In the genomic region with DNA sequence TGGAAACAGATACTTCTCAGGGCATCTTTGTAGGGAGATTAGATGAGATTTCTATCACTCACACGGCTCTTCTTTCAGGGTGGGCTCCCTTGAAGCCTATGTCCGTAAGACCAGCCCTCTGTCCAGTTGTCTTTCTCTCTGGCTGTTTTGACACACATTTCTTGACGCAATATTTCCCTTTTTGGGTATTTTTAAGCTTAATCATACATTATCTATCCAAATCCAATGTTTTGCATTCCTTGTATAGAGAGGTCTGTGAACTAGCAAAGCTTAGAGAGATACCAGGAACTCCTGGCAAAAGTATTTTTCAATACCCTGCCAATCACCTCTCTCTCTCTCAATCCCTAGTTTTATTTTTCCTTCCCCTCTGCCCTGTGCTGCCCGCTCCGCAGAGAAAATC, we compare ENCODE assay signal across 19 cellular contexts.
DNase-seq lines count a peak whose midpoint lies in the region; TF ChIP-seq lines count a peak whose summit lies in the region.
"Had no signal": no experiment of that assay in that cellular context is flagged by ENCODE, and none has a peak within 500 bp of the region (broad histone marks: within the 10 kb centered on the region; RNA-seq: fewer than 3 reads in every experiment).

No MANE protein-coding gene starts in this region.

- dilution Hi-C loops in mammary epithelial cell (cut with HindIII; ENCODE audit: low sequenced_read_pairs), result no loop called here

- H3K4me2 ChIP-seq in mammary epithelial cell (ENCODE audit: insufficient read depth, low read depth, low read length), result no peak overlapping the region
- H3K4me2 ChIP-seq: BLaER1 treated with 17β-estradiol and CSF1 and Interleukin-3, amounts not matched to agents 10 nM and 100 nM had no signal

- peak overlapping the region; percentile 64 for H2AFZ ChIP-seq in mammary epithelial cell (ENCODE audit: low read depth, low read length)

- H3K79me2 ChIP-seq in mammary epithelial cell (ENCODE audit: insufficient read depth, low read length), result no peaks in the 10 kb centered on the region

- no peak overlapping the region for H3K9ac ChIP-seq in mammary epithelial cell (ENCODE audit: insufficient read depth, low read length)
- H3K9ac ChIP-seq: BLaER1 treated with 17β-estradiol and CSF1 and Interleukin-3, amounts not matched to agents 10 nM and 100 nM had no signal

- H3K4me3 Mint-ChIP-seq in MCF 10A (ENCODE audit: unreplicated experiment), result no peak overlapping the region
- H3K4me3 Mint-ChIP-seq: CD8-positive, alpha-beta memory T cell; HFFc6 had no signal

- no peaks in the 10 kb centered on the region for H4K20me1 ChIP-seq in mammary epithelial cell (ENCODE audit: insufficient read depth, low read length)
- H4K20me1 ChIP-seq: BLaER1 treated with 17β-estradiol and CSF1 and Interleukin-3, amounts not matched to agents 10 nM and 100 nM had no signal

- POLR2A ChIA-PET in MCF 10A (lab: Yijun Ruan, JAX), result interaction anchor here (0.6 kb wide), 1 partner anchor 706 kb away, joined by 3 read pairs; the partner anchor contains the start of genes AZI2 and ZCWPW2

- no peaks in the 10 kb centered on the region for H3K36me3 ChIP-seq in breast epithelium
- H3K36me3 ChIP-seq in mammary epithelial cell (ENCODE audit: insufficient read depth, low read length), result no peaks in the 10 kb centered on the region
- H3K36me3 ChIP-seq: BLaER1 treated with 17β-estradiol and CSF1 and Interleukin-3, amounts not matched to agents 10 nM and 100 nM had no signal

- H3K27me3 ChIP-seq in breast epithelium (no peaks in the 10 kb centered on the region), mammary epithelial cell (ENCODE audit: insufficient read depth, low read length) (no peaks in the 10 kb centered on the region)
- H3K27me3 ChIP-seq: BLaER1 treated with 17β-estradiol and CSF1 and Interleukin-3, amounts not matched to agents 10 nM and 100 nM had no signal

- CTCF ChIA-PET in MCF 10A (lab: Yijun Ruan, JAX), result interaction anchor here (0.6 to 1.1 kb wide), 3 partner anchors 9 to 683 kb away, joined by 3 to 6 read pairs (median 3); no protein-coding TSS in a partner anchor
- CTCF ChIA-PET in mammary epithelial cell (lab: Charles Lee; ENCODE audit: low non-redundant PET), result no interaction called here

- H3K36me3 Mint-ChIP-seq in MCF 10A (ENCODE audit: insufficient read depth, unreplicated experiment), result no peaks in the 10 kb centered on the region

- H3K27ac Mint-ChIP-seq in MCF 10A (ENCODE audit: low read depth, unreplicated experiment), result no peak overlapping the region
- H3K27ac Mint-ChIP-seq: HFFc6 had no signal

- no TSS peak for BruUV-seq in MCF 10A (replicated peaks; lab: Mats Ljungman, UMichigan)
- no TSS peak for BruUV-seq in mammary epithelial cell (replicated peaks; lab: Mats Ljungman, UMichigan)

- intact Hi-C loops in breast epithelium (cut with DNase I; ENCODE audit: low total_unique reads) (no loop called here), MCF 10A (cut with micrococcal nuclease) (no loop called here), mammary epithelial cell (cut with micrococcal nuclease) (no loop called here)

- TF ChIP-seq CTCF in breast epithelium (IDR thresholded peaks at IDR 0.05), result no peak
- no peak for TF ChIP-seq CTCF in MCF 10A (IDR thresholded peaks at IDR 0.05; ENCODE audit: unreplicated experiment)
- no peak for TF ChIP-seq CTCF in mammary epithelial cell (conservative IDR thresholded peaks at IDR 0.05 in 1 of 2, IDR thresholded peaks at IDR 0.05 in 1 of 2; ENCODE audit: extremely low read depth in 1 of 2, insufficient read depth in 1 of 2, low read depth in 1 of 2, low read length in 2 of 2)
- TF ChIP-seq CTCF in fibroblast of the aortic adventitia (IDR thresholded peaks at IDR 0.05; ENCODE audit: insufficient read depth, low read length), result no peak

- H3K9me3 Mint-ChIP-seq in MCF 10A (ENCODE audit: unreplicated experiment), result no peaks in the 10 kb centered on the region
- H3K9me3 Mint-ChIP-seq: CD8-positive, alpha-beta memory T cell; HFFc6 had no signal

- no peak for DNase-seq in breast epithelium (ENCODE audit: low spot score in 2 of 2)
- DNase-seq in MCF 10A (ENCODE audit: unreplicated experiment), result no peak
- DNase-seq in mammary epithelial cell, result no peak
- peak; percentile 58 for DNase-seq in fibroblast of the aortic adventitia (ENCODE audit: low read depth)
- no peak for DNase-seq in NCI-H2029 (lab: John Stamatoyannopoulos, UW)
- no peak for DNase-seq in anterior cingulate cortex (lab: John Stamatoyannopoulos, UW)
- DNase-seq in activated naive CD4-positive, alpha-beta T cell treated with anti-CD3 and anti-CD28 coated beads, Interleukin-2, amount 50 U/mL, for 16 hours, result no peak
- DNase-seq in Ammon's horn (ENCODE audit: low spot score), result no peak
- DNase-seq: CD8-positive, alpha-beta memory T cell; GF-D8; HFFc6; KG1; NCI-H1048; NCI-H1436 treated with DMSO at 0.1 percent for 48 hours; NCI-H2081; NCI-H510A; Right ventricle myocardium superior had no signal

- no peaks in the 10 kb centered on the region for H3K4me1 Mint-ChIP-seq in MCF 10A (ENCODE audit: insufficient read depth, unreplicated experiment)

- H3K4me1 ChIP-seq in breast epithelium (no peaks in the 10 kb centered on the region), mammary epithelial cell (ENCODE audit: insufficient read depth, low read length) (peaks cover 9% of the 10 kb centered on the region)

- H3K27ac ChIP-seq in breast epithelium (peak overlapping the region; percentile 68 to 75), mammary epithelial cell (ENCODE audit: insufficient read depth, low read depth, low read length) (no peak overlapping the region)
- H3K27ac ChIP-seq: 22Rv1; BLaER1 treated with 17β-estradiol and CSF1 and Interleukin-3, amounts not matched to agents 10 nM and 100 nM had no signal

- TF ChIP-seq POLR2A in breast epithelium (IDR thresholded peaks at IDR 0.05), result no peak

- H3K4me3 ChIP-seq in breast epithelium (no peak overlapping the region), mammary epithelial cell (replicated peaks in 1 of 3; ENCODE audit: insufficient read depth in 1 of 3, low read depth in 2 of 3, low read length in 3 of 3) (no peak overlapping the region), fibroblast of the aortic adventitia (ENCODE audit: low read depth, low read length) (no peak overlapping the region)
- H3K4me3 ChIP-seq: BLaER1 treated with 17β-estradiol and CSF1 and Interleukin-3, amounts not matched to agents 10 nM and 100 nM had no signal

- H3K9me3 ChIP-seq in breast epithelium, result no peaks in the 10 kb centered on the region
- no peaks in the 10 kb centered on the region for H3K9me3 ChIP-seq in mammary epithelial cell (replicated peaks; ENCODE audit: insufficient read depth, low read length)
- H3K9me3 ChIP-seq: BLaER1 treated with 17β-estradiol and CSF1 and Interleukin-3, amounts not matched to agents 10 nM and 100 nM had no signal

- WGBS in mammary epithelial cell (ENCODE audit: low coverage, missing lambda C conversion rate), result 98% methylated on average over 5 of the region's 5 CpGs

- in situ Hi-C loops in mammary epithelial cell (cut with MboI; ENCODE audit: low sequenced_read_pairs in 2 of 2), result no loop called here

- H3K27me3 Mint-ChIP-seq in MCF 10A (ENCODE audit: insufficient read depth, unreplicated experiment), result no peaks in the 10 kb centered on the region
- H3K27me3 Mint-ChIP-seq: CD8-positive, alpha-beta memory T cell had no signal
